1 cellular context compared by ENCODE assay signal in the genomic region with DNA sequence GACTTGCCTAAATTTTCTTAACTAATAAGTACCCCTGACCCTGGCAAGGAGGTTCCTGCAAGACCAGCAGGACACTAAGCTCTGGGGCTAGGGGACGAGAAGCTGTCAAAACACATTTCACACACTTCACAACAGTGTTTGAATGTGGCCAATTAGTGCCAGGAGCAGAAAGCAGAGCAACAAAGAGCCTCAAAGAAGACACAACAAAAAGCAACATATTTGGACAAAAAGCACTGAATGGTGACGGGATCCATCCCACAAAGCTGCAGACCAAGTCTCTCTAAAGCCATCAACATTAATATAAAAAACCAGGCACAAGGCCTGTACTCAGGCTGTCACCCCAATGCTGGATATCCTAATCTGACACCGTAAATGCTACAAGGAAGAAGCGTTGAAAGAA.
TF ChIP-seq lines count a peak whose summit lies in the region.

No MANE protein-coding gene starts in this region.

TF ChIP-seq in GM23338, 12 proteins besides CTCF, POLR2A, EP300 and RAD21 (continued from another document):
- TF ChIP-seq, protein P1, sequence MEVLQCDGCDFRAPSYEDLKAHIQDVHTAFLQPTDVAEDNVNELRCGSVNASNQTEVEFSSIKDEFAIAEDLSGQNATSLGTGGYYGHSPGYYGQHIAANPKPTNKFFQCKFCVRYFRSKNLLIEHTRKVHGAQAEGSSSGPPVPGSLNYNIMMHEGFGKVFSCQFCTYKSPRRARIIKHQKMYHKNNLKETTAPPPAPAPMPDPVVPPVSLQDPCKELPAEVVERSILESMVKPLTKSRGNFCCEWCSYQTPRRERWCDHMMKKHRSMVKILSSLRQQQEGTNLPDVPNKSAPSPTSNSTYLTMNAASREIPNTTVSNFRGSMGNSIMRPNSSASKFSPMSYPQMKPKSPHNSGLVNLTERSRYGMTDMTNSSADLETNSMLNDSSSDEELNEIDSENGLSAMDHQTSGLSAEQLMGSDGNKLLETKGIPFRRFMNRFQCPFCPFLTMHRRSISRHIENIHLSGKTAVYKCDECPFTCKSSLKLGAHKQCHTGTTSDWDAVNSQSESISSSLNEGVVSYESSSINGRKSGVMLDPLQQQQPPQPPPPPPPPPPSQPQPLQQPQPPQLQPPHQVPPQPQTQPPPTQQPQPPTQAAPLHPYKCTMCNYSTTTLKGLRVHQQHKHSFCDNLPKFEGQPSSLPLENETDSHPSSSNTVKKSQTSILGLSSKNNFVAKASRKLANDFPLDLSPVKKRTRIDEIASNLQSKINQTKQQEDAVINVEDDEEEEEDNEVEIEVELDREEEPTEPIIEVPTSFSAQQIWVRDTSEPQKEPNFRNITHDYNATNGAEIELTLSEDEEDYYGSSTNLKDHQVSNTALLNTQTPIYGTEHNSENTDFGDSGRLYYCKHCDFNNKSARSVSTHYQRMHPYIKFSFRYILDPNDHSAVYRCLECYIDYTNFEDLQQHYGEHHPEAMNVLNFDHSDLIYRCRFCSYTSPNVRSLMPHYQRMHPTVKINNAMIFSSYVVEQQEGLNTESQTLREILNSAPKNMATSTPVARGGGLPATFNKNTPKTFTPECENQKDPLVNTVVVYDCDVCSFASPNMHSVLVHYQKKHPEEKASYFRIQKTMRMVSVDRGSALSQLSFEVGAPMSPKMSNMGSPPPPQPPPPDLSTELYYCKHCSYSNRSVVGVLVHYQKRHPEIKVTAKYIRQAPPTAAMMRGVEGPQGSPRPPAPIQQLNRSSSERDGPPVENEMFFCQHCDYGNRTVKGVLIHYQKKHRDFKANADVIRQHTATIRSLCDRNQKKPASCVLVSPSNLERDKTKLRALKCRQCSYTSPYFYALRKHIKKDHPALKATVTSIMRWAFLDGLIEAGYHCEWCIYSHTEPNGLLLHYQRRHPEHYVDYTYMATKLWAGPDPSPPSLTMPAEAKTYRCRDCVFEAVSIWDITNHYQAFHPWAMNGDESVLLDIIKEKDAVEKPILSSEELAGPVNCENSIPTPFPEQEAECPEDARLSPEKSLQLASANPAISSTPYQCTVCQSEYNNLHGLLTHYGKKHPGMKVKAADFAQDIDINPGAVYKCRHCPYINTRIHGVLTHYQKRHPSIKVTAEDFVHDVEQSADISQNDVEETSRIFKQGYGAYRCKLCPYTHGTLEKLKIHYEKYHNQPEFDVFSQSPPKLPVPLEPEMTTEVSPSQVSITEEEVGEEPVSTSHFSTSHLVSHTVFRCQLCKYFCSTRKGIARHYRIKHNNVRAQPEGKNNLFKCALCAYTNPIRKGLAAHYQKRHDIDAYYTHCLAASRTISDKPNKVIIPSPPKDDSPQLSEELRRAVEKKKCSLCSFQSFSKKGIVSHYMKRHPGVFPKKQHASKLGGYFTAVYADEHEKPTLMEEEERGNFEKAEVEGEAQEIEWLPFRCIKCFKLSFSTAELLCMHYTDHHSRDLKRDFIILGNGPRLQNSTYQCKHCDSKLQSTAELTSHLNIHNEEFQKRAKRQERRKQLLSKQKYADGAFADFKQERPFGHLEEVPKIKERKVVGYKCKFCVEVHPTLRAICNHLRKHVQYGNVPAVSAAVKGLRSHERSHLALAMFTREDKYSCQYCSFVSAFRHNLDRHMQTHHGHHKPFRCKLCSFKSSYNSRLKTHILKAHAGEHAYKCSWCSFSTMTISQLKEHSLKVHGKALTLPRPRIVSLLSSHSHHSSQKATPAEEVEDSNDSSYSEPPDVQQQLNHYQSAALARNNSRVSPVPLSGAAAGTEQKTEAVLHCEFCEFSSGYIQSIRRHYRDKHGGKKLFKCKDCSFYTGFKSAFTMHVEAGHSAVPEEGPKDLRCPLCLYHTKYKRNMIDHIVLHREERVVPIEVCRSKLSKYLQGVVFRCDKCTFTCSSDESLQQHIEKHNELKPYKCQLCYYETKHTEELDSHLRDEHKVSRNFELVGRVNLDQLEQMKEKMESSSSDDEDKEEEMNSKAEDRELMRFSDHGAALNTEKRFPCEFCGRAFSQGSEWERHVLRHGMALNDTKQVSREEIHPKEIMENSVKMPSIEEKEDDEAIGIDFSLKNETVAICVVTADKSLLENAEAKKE (CRISPR knock-in tag; IDR thresholded peaks at IDR 0.05), result no peak
- TF ChIP-seq, protein P2, sequence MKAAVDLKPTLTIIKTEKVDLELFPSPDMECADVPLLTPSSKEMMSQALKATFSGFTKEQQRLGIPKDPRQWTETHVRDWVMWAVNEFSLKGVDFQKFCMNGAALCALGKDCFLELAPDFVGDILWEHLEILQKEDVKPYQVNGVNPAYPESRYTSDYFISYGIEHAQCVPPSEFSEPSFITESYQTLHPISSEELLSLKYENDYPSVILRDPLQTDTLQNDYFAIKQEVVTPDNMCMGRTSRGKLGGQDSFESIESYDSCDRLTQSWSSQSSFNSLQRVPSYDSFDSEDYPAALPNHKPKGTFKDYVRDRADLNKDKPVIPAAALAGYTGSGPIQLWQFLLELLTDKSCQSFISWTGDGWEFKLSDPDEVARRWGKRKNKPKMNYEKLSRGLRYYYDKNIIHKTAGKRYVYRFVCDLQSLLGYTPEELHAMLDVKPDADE (IDR thresholded peaks at IDR 0.05), result no peak
- TF ChIP-seq EZH2phosphoT487 (IDR thresholded peaks at IDR 0.05; ENCODE audit: unreplicated experiment) (no peak), ZNF331 (CRISPR knock-in tag; IDR thresholded peaks at IDR 0.05; ENCODE audit: low read depth) (no peak), POLR2AphosphoS5 (IDR thresholded peaks at IDR 0.05; ENCODE audit: low read depth) (no peak), EZH2 (IDR thresholded peaks at IDR 0.05; ENCODE audit: low read depth, unreplicated experiment) (no peak), STAT1 (IDR thresholded peaks at IDR 0.05; ENCODE audit: unreplicated experiment) (no peak), JUNB (IDR thresholded peaks at IDR 0.05; ENCODE audit: unreplicated experiment) (no peak), CREB1 (CRISPR knock-in tag; IDR thresholded peaks at IDR 0.05; ENCODE audit: low read depth) (no peak)
